Comparison of ENCODE assay signal across 7 cellular contexts in the genomic region with DNA sequence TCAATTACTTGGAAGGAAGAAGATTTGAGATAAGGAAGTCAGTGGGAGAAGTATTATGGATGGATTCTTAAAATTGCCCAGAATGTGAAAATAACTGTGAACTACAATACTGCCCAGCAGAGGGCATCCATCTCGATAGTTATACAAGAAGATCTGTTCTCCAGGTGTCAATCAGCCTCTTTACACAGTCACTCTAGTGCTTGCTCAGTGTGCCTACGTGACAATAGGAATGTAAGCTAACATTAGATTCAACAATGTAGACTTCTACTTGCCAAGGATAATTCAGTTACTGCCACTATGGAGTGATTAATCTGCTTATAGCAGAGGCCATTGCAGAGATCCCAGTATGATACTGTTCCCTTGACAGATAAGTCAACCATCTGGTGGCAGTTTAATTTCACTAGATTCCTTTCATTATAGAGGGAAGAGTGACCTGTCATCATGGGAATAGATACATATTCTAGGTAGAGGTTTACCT. TPM values are rescaled to one million over a fixed set of nuclear protein-coding genes. Genes with fewer than 3 reads are reported as not detected.
DNase-seq lines count a peak whose midpoint lies in the region; ATAC-seq and TF ChIP-seq lines count a peak whose summit lies in the region.

No MANE protein-coding gene starts in this region.

- H3K36me3 ChIP-seq in GM23248 (ENCODE audit: low read depth) (no peaks in the 10 kb centered on the region), endodermal cell (ENCODE audit: control insufficient read depth, insufficient read depth, low read length) (no peaks in the 10 kb centered on the region)

- no peaks in the 10 kb centered on the region for H4K20me1 ChIP-seq in GM23248 (ENCODE audit: insufficient read depth)

- H3K9ac ChIP-seq in GM23248 (no peak overlapping the region), endodermal cell (ENCODE audit: extremely low read depth, low read length, poor library complexity, severe bottlenecking) (no peak overlapping the region)

- H3K27me3 Mint-ChIP-seq in endodermal cell (ENCODE audit: insufficient read depth) = peaks cover 3% of the 10 kb centered on the region
- peaks cover 0 to 3% (median 0%) of the 10 kb centered on the region in 5 donors for H3K27me3 Mint-ChIP-seq in naive thymus-derived CD8-positive, alpha-beta T cell

- no peaks in the 10 kb centered on the region for H3K4me1 ChIP-seq in GM23248 (ENCODE audit: insufficient read depth)
- no peaks in the 10 kb centered on the region for H3K4me1 ChIP-seq in endodermal cell (ENCODE audit: control insufficient read depth, insufficient read depth, low read length)

- H3K4me3 ChIP-seq in GM23248 = no peak overlapping the region
- no peak overlapping the region for H3K4me3 ChIP-seq in endodermal cell (ENCODE audit: low read length)

- peak; percentile 81 for TF ChIP-seq CTCF in endodermal cell (conservative IDR thresholded peaks at IDR 0.05)

- no peak overlapping the region for H3K27ac Mint-ChIP-seq in endodermal cell
- H3K27ac Mint-ChIP-seq in naive thymus-derived CD8-positive, alpha-beta T cell = peak overlapping the region in 1 of 10 donors; percentile 26

- H3K4me2 ChIP-seq in GM23248 (ENCODE audit: unreplicated experiment) = no peak overlapping the region

- H3F3A ChIP-seq in GM23248 (ENCODE audit: insufficient read depth) = no peaks in the 10 kb centered on the region

- no peaks in the 10 kb centered on the region for H3K79me2 ChIP-seq in GM23248 (ENCODE audit: insufficient read depth)

- DNase-seq in G401 (ENCODE audit: low spot score) (peak; percentile 80), GM23248 (peak; percentile 75), NCI-H146 treated with DMSO at 0.1 percent for 48 hours (lab: John Stamatoyannopoulos, UW; ENCODE audit: unreplicated experiment) (peak; percentile 65), SW480 (ENCODE audit: low spot score) (peak; percentile 70), endodermal cell (no peak)
- DNase-seq in naive thymus-derived CD8-positive, alpha-beta T cell = peak in 8 of 10 donors; percentile 19 to 67 (median 30)

- H3K4me3 Mint-ChIP-seq in endodermal cell = no peak overlapping the region
- no peak overlapping the region for H3K4me3 Mint-ChIP-seq in naive thymus-derived CD8-positive, alpha-beta T cell

- POLR2A ChIA-PET in naive thymus-derived CD8-positive, alpha-beta T cell (lab: Charles Lee) = no interaction called here

- peaks cover 5% of the 10 kb centered on the region for H3K9me3 Mint-ChIP-seq in endodermal cell
- peaks cover 0 to 5% (median 0%) of the 10 kb centered on the region in 9 donors for H3K9me3 Mint-ChIP-seq in naive thymus-derived CD8-positive, alpha-beta T cell

- no peaks in the 10 kb centered on the region for H3K27me3 ChIP-seq in GM23248 (replicated peaks; ENCODE audit: insufficient read depth)
- no peaks in the 10 kb centered on the region for H3K27me3 ChIP-seq in endodermal cell (ENCODE audit: control insufficient read depth, insufficient read depth, low read length, poor library complexity, severe bottlenecking)

- 0% methylated on average over 2 of the region's 2 CpGs for WGBS in GM23248 (ENCODE audit: low coverage in 1 of 2, low lambda C conversion rate in 2 of 2, missing lambda C conversion rate in 2 of 2), 2 experiments
- 41 to 50% methylated on average over 2 of the region's 2 CpGs for WGBS in endodermal cell (ENCODE audit: insufficient coverage in 1 of 2, insufficient read length in 1 of 2), 2 experiments

- H3K9me2 ChIP-seq in GM23248 (ENCODE audit: insufficient read depth) = no peaks in the 10 kb centered on the region

- H3K9me3 ChIP-seq in GM23248 (ENCODE audit: low read depth) (no peaks in the 10 kb centered on the region), endodermal cell (ENCODE audit: control insufficient read depth, low read length) (peaks cover 3% of the 10 kb centered on the region)

- in situ Hi-C loops in G401 (cut with HindIII; ENCODE audit: low sequenced_read_pairs) (no loop called here), GM23248 (cut with MboI) (loop anchor here (10.0 to 25.0 kb wide), 2 partner anchors 232 to 681 kb away; a partner anchor contains a TSS)

- no peaks in the 10 kb centered on the region for H3K4me1 Mint-ChIP-seq in endodermal cell
- peaks cover 8 to 19% (median 13%) of the 10 kb centered on the region in 4 donors for H3K4me1 Mint-ChIP-seq in naive thymus-derived CD8-positive, alpha-beta T cell

- no peak overlapping the region for H3K27ac ChIP-seq in GM23248
- no peak overlapping the region for H3K27ac ChIP-seq in endodermal cell (ENCODE audit: low read depth, low read length)

- H3K36me3 Mint-ChIP-seq in endodermal cell (ENCODE audit: low read depth) = no peaks in the 10 kb centered on the region
- H3K36me3 Mint-ChIP-seq in naive thymus-derived CD8-positive, alpha-beta T cell = peaks cover 3 to 9% (median 4%) of the 10 kb centered on the region in 3 donors

- peak; percentile 69 to 77 for ATAC-seq in naive thymus-derived CD8-positive, alpha-beta T cell
- ATAC-seq in HG03097 (IDR thresholded peaks at IDR 0.05; ENCODE audit: low FRiP score, unreplicated experiment) = no peak

- H2AFZ ChIP-seq in GM23248 = no peak overlapping the region

RNA-seq across cellular contexts. Expression of a gene that starts 10.6 kb away (rescaled TPM):
- 29.1 and 57.1 TPM in 2 replicates for total RNA-seq in G401 (2014; rRNA removed; shearing (Covaris generic))
- total RNA-seq in GM23248 (2014; rRNA removed; shearing (Covaris generic)) = 166 and 194 TPM in 2 replicates
- 98.0 and 101 TPM in 2 replicates for polyA plus RNA-seq in GM23248 (2016; fragmentation: Nextera tagmentation; extraction: Ambion mirVana)
- 10 to 100 TPM; 45.0 to 60.3 TPM for total RNA-seq in endodermal cell
- polyA plus RNA-seq in endodermal cell (2013, experiment 1 of 2) = 39.7 TPM
- 35.0 TPM for polyA plus RNA-seq in endodermal cell (2013, experiment 2 of 2)
- 10 to 100 TPM; 51.1 to 55.5 TPM for total RNA-seq in naive thymus-derived CD8-positive, alpha-beta T cell
- polyA plus RNA-seq in naive thymus-derived CD8-positive, alpha-beta T cell = 10 to 100 TPM; 12.1 to 20.4 (median 17.2) TPM

RNA-seq across cellular contexts. Expression of a gene that starts 17.0 kb away (rescaled TPM):
- total RNA-seq in G401 (2014; rRNA removed; shearing (Covaris generic)) = 2.8 TPM in 1 of 2 replicates, not detected in the other
- 10.5 and 10.8 TPM in 2 replicates for total RNA-seq in GM23248 (2014; rRNA removed; shearing (Covaris generic))
- polyA plus RNA-seq in GM23248 (2016; fragmentation: Nextera tagmentation; extraction: Ambion mirVana) = 10.7 and 11.4 TPM in 2 replicates
- 1 to 10 TPM in 1 of 2 donors, under 1 TPM in 1; 0.88 to 1.7 TPM for total RNA-seq in endodermal cell
- polyA plus RNA-seq in endodermal cell (2013, experiment 1 of 2) = 7.0 TPM
- polyA plus RNA-seq in endodermal cell (2013, experiment 2 of 2) = 5.9 TPM
- 1 to 10 TPM; 3.1 to 3.6 TPM for total RNA-seq in naive thymus-derived CD8-positive, alpha-beta T cell
- 1 to 10 TPM; 3.9 to 7.1 (median 5.2) TPM for polyA plus RNA-seq in naive thymus-derived CD8-positive, alpha-beta T cell
